Comparison of ENCODE assay signal across 1 cellular context in genomic region chr17:71870546-71870862, GRCh38.
TF ChIP-seq lines count a peak whose summit lies in the region.

No MANE protein-coding gene starts in this region.

TF ChIP-seq in HEK293, 187 proteins besides CTCF, POLR2A, EP300 and RAD21 (continued from another document):
- TF ChIP-seq, protein P1, sequence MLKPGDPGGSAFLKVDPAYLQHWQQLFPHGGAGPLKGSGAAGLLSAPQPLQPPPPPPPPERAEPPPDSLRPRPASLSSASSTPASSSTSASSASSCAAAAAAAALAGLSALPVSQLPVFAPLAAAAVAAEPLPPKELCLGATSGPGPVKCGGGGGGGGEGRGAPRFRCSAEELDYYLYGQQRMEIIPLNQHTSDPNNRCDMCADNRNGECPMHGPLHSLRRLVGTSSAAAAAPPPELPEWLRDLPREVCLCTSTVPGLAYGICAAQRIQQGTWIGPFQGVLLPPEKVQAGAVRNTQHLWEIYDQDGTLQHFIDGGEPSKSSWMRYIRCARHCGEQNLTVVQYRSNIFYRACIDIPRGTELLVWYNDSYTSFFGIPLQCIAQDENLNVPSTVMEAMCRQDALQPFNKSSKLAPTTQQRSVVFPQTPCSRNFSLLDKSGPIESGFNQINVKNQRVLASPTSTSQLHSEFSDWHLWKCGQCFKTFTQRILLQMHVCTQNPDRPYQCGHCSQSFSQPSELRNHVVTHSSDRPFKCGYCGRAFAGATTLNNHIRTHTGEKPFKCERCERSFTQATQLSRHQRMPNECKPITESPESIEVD (tag by site-specific recombination; IDR thresholded peaks at IDR 0.05) = peak; percentile 26; the same call in 1 of the 2 replicates
- TF ChIP-seq EGR2 (tag by site-specific recombination; IDR thresholded peaks at IDR 0.05; ENCODE audit: low read depth) (0 out of 2 replicates have a peak, but pooled peaks have one; percentile 10), KLF9 (tag by site-specific recombination; IDR thresholded peaks at IDR 0.05; ENCODE audit: low read depth) (peak; percentile 38; the same call in 1 of the 2 replicates), PRDM4 (tag by site-specific recombination; IDR thresholded peaks at IDR 0.05) (peak; percentile 78), ZNF140 (tag by site-specific recombination; IDR thresholded peaks at IDR 0.05) (no peak), SP7 (tag by site-specific recombination; IDR thresholded peaks at IDR 0.05) (peak; percentile 97), ZNF211 (tag by site-specific recombination; IDR thresholded peaks at IDR 0.05; ENCODE audit: low read depth) (no peak), WT1 (tag by site-specific recombination; IDR thresholded peaks at IDR 0.05) (peak; percentile 64), ZNF843 (tag by site-specific recombination; IDR thresholded peaks at IDR 0.05) (peak; percentile 86), MYNN (tag by site-specific recombination; IDR thresholded peaks at IDR 0.05; ENCODE audit: borderline replicate concordance) (no peak), ZNF792 (tag by site-specific recombination; IDR thresholded peaks at IDR 0.05) (no peak), ZNF639 (tag by site-specific recombination; IDR thresholded peaks at IDR 0.05) (no peak), MEIS1 (CRISPR knock-in tag; IDR thresholded peaks at IDR 0.05; ENCODE audit: borderline replicate concordance) (0 out of 2 replicates have a peak, but pooled peaks have one; percentile 47), TCF7L2 (IDR thresholded peaks at IDR 0.05; ENCODE audit: borderline replicate concordance, low read depth, low read length) (peak; percentile 97), OSR2 (tag by site-specific recombination; IDR thresholded peaks at IDR 0.05) (peak; percentile 50), ZNF785 (tag by site-specific recombination; IDR thresholded peaks at IDR 0.05) (no peak), ZNF513 (tag by site-specific recombination; IDR thresholded peaks at IDR 0.05) (no peak), ZNF274 (IDR thresholded peaks at IDR 0.05; ENCODE audit: low read length) (no peak), ZNF274 (tag by site-specific recombination; IDR thresholded peaks at IDR 0.05; ENCODE audit: borderline replicate concordance) (no peak), FEZF1 (tag by site-specific recombination; IDR thresholded peaks at IDR 0.05) (peak; percentile 68), ZNF560 (tag by site-specific recombination; IDR thresholded peaks at IDR 0.05; ENCODE audit: borderline replicate concordance) (no peak)
- TF ChIP-seq, protein P2, sequence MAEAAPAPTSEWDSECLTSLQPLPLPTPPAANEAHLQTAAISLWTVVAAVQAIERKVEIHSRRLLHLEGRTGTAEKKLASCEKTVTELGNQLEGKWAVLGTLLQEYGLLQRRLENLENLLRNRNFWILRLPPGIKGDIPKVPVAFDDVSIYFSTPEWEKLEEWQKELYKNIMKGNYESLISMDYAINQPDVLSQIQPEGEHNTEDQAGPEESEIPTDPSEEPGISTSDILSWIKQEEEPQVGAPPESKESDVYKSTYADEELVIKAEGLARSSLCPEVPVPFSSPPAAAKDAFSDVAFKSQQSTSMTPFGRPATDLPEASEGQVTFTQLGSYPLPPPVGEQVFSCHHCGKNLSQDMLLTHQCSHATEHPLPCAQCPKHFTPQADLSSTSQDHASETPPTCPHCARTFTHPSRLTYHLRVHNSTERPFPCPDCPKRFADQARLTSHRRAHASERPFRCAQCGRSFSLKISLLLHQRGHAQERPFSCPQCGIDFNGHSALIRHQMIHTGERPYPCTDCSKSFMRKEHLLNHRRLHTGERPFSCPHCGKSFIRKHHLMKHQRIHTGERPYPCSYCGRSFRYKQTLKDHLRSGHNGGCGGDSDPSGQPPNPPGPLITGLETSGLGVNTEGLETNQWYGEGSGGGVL (tag by site-specific recombination; IDR thresholded peaks at IDR 0.05) = no peak
